ENCODE assay signal across 1 cellular context in the genomic region with DNA sequence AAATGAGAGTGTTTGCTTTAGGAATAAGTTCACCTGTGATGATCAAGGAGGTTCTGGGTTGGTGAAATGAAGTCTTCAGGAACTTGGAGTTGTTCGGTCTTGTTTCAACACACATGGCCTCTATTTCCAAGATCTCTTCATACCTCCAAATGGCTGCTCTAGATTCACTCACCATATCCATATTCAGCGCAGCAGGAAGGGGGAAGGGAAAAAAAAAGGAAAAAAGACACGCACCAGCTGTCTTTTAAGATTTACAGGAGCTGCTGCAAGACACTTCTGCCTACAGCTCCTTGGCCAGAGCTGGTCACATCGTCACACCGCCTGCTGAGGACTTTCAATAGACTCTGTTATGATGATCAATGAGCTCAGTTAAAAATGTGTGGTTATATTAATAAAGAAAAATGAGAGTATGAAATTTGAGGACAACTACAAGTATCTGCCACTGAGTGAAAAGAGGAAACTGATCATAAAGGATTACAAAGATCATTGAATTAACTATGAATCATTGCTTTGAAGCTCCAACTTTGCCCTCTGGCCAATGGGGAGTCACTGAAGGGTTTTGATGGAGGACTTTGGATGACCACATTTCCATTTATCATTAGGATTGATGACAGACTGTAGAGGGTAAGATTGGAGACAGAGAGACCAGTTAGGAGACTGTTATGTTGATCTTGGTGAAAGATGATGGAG.
TF ChIP-seq lines count a peak whose summit lies in the region.

No MANE protein-coding gene starts in this region.

TF ChIP-seq in GM23338, 12 proteins besides CTCF, POLR2A, EP300 and RAD21 (continued from another document):
- TF ChIP-seq, protein P1, sequence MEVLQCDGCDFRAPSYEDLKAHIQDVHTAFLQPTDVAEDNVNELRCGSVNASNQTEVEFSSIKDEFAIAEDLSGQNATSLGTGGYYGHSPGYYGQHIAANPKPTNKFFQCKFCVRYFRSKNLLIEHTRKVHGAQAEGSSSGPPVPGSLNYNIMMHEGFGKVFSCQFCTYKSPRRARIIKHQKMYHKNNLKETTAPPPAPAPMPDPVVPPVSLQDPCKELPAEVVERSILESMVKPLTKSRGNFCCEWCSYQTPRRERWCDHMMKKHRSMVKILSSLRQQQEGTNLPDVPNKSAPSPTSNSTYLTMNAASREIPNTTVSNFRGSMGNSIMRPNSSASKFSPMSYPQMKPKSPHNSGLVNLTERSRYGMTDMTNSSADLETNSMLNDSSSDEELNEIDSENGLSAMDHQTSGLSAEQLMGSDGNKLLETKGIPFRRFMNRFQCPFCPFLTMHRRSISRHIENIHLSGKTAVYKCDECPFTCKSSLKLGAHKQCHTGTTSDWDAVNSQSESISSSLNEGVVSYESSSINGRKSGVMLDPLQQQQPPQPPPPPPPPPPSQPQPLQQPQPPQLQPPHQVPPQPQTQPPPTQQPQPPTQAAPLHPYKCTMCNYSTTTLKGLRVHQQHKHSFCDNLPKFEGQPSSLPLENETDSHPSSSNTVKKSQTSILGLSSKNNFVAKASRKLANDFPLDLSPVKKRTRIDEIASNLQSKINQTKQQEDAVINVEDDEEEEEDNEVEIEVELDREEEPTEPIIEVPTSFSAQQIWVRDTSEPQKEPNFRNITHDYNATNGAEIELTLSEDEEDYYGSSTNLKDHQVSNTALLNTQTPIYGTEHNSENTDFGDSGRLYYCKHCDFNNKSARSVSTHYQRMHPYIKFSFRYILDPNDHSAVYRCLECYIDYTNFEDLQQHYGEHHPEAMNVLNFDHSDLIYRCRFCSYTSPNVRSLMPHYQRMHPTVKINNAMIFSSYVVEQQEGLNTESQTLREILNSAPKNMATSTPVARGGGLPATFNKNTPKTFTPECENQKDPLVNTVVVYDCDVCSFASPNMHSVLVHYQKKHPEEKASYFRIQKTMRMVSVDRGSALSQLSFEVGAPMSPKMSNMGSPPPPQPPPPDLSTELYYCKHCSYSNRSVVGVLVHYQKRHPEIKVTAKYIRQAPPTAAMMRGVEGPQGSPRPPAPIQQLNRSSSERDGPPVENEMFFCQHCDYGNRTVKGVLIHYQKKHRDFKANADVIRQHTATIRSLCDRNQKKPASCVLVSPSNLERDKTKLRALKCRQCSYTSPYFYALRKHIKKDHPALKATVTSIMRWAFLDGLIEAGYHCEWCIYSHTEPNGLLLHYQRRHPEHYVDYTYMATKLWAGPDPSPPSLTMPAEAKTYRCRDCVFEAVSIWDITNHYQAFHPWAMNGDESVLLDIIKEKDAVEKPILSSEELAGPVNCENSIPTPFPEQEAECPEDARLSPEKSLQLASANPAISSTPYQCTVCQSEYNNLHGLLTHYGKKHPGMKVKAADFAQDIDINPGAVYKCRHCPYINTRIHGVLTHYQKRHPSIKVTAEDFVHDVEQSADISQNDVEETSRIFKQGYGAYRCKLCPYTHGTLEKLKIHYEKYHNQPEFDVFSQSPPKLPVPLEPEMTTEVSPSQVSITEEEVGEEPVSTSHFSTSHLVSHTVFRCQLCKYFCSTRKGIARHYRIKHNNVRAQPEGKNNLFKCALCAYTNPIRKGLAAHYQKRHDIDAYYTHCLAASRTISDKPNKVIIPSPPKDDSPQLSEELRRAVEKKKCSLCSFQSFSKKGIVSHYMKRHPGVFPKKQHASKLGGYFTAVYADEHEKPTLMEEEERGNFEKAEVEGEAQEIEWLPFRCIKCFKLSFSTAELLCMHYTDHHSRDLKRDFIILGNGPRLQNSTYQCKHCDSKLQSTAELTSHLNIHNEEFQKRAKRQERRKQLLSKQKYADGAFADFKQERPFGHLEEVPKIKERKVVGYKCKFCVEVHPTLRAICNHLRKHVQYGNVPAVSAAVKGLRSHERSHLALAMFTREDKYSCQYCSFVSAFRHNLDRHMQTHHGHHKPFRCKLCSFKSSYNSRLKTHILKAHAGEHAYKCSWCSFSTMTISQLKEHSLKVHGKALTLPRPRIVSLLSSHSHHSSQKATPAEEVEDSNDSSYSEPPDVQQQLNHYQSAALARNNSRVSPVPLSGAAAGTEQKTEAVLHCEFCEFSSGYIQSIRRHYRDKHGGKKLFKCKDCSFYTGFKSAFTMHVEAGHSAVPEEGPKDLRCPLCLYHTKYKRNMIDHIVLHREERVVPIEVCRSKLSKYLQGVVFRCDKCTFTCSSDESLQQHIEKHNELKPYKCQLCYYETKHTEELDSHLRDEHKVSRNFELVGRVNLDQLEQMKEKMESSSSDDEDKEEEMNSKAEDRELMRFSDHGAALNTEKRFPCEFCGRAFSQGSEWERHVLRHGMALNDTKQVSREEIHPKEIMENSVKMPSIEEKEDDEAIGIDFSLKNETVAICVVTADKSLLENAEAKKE (CRISPR knock-in tag; IDR thresholded peaks at IDR 0.05) = no peak
- TF ChIP-seq, protein P2, sequence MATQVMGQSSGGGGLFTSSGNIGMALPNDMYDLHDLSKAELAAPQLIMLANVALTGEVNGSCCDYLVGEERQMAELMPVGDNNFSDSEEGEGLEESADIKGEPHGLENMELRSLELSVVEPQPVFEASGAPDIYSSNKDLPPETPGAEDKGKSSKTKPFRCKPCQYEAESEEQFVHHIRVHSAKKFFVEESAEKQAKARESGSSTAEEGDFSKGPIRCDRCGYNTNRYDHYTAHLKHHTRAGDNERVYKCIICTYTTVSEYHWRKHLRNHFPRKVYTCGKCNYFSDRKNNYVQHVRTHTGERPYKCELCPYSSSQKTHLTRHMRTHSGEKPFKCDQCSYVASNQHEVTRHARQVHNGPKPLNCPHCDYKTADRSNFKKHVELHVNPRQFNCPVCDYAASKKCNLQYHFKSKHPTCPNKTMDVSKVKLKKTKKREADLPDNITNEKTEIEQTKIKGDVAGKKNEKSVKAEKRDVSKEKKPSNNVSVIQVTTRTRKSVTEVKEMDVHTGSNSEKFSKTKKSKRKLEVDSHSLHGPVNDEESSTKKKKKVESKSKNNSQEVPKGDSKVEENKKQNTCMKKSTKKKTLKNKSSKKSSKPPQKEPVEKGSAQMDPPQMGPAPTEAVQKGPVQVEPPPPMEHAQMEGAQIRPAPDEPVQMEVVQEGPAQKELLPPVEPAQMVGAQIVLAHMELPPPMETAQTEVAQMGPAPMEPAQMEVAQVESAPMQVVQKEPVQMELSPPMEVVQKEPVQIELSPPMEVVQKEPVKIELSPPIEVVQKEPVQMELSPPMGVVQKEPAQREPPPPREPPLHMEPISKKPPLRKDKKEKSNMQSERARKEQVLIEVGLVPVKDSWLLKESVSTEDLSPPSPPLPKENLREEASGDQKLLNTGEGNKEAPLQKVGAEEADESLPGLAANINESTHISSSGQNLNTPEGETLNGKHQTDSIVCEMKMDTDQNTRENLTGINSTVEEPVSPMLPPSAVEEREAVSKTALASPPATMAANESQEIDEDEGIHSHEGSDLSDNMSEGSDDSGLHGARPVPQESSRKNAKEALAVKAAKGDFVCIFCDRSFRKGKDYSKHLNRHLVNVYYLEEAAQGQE (IDR thresholded peaks at IDR 0.05; ENCODE audit: unreplicated experiment) = no peak
- TF ChIP-seq STAT1 (IDR thresholded peaks at IDR 0.05; ENCODE audit: unreplicated experiment) (no peak), EZH2phosphoT487 (IDR thresholded peaks at IDR 0.05; ENCODE audit: unreplicated experiment) (no peak), CREB1 (CRISPR knock-in tag; IDR thresholded peaks at IDR 0.05; ENCODE audit: low read depth) (no peak), JUNB (IDR thresholded peaks at IDR 0.05; ENCODE audit: unreplicated experiment) (no peak), ZNF331 (CRISPR knock-in tag; IDR thresholded peaks at IDR 0.05; ENCODE audit: low read depth) (no peak), NANOG (IDR thresholded peaks at IDR 0.05; ENCODE audit: borderline replicate concordance) (no peak), EZH2 (IDR thresholded peaks at IDR 0.05; ENCODE audit: low read depth, unreplicated experiment) (no peak)
- TF ChIP-seq, protein P3, sequence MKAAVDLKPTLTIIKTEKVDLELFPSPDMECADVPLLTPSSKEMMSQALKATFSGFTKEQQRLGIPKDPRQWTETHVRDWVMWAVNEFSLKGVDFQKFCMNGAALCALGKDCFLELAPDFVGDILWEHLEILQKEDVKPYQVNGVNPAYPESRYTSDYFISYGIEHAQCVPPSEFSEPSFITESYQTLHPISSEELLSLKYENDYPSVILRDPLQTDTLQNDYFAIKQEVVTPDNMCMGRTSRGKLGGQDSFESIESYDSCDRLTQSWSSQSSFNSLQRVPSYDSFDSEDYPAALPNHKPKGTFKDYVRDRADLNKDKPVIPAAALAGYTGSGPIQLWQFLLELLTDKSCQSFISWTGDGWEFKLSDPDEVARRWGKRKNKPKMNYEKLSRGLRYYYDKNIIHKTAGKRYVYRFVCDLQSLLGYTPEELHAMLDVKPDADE (IDR thresholded peaks at IDR 0.05) = no peak
